10 cellular contexts compared by ENCODE assay signal in genomic region chr7:134905375-134905774, GRCh38.
A peak's percentile ranks its signal among the peaks of the same experiment; 100 is the strongest.
DNase-seq lines count a peak whose midpoint lies in the region; ATAC-seq lines count a peak whose summit lies in the region.
"Had no signal": no experiment of that assay in that cellular context is flagged by ENCODE, and none has a peak within 500 bp of the region (broad histone marks: within the 10 kb centered on the region; RNA-seq: fewer than 3 reads in every experiment).

No MANE protein-coding gene starts in this region.

- in situ Hi-C loops in HAP-1 (cut with MboI; ENCODE audit: low sequenced_read_pairs) = no loop called here

- H3K36me3 ChIP-seq in effector memory CD4-positive, alpha-beta T cell (ENCODE audit: control insufficient read depth, insufficient read depth, low read length) = no peaks in the 10 kb centered on the region
- no peaks in the 10 kb centered on the region for H3K36me3 ChIP-seq in HAP-1 (replicated peaks)

- ATAC-seq in HG03025 (IDR thresholded peaks at IDR 0.05; ENCODE audit: low FRiP score, unreplicated experiment) = no peak

- H3K9me3 ChIP-seq in effector memory CD4-positive, alpha-beta T cell (ENCODE audit: control insufficient read depth, low read length) = no peaks in the 10 kb centered on the region
- H3K9me3 ChIP-seq in HAP-1 = no peaks in the 10 kb centered on the region

- H3K4me3 ChIP-seq in effector memory CD4-positive, alpha-beta T cell (ENCODE audit: insufficient read depth, low read depth, low read length, poor library complexity, severe bottlenecking) = no peak overlapping the region
- no peak overlapping the region for H3K4me3 ChIP-seq in HAP-1

- DNase-seq in GM04504 (ENCODE audit: low read depth) = peak; percentile 80
- peak; percentile 69 for DNase-seq in brain pericyte (ENCODE audit: low read depth, low spot score)
- DNase-seq in iris pigment epithelial cell (ENCODE audit: low read depth) = peak; percentile 95
- peak; percentile 38 for DNase-seq in superior temporal gyrus (ENCODE audit: extremely low spot score)
- no peak for DNase-seq in effector memory CD4-positive, alpha-beta T cell
- DNase-seq in HAP-1 (ENCODE audit: low spot score in 2 of 2) = no peak
- no peak for DNase-seq in islet precursor cell
- DNase-seq: RPMI8226; stimulated activated naive CD4-positive, alpha-beta T cell had no signal

- no peaks in the 10 kb centered on the region for H3K27me3 ChIP-seq in effector memory CD4-positive, alpha-beta T cell (replicated peaks; ENCODE audit: control insufficient read depth, insufficient read depth, low read length, poor library complexity, severe bottlenecking)
- H3K27me3 ChIP-seq in HAP-1 (ENCODE audit: low read depth) = no peaks in the 10 kb centered on the region

- H3K4me1 ChIP-seq in effector memory CD4-positive, alpha-beta T cell (ENCODE audit: control insufficient read depth, insufficient read depth, low read length, poor library complexity, severe bottlenecking) = no peaks in the 10 kb centered on the region
- H3K4me1 ChIP-seq in HAP-1 = no peaks in the 10 kb centered on the region; the same call in 1 of the 2 replicates

- no peak overlapping the region for H3K27ac ChIP-seq in effector memory CD4-positive, alpha-beta T cell (ENCODE audit: insufficient read depth, low read length, poor library complexity, severe bottlenecking)

Comparison
In these comparisons a context has a peak if more than half of its experiments do, and no peak if none do; other contexts are left out.
1. DNase-seq: peak in GM04504 (single experiment), brain pericyte (single experiment), iris pigment epithelial cell (single experiment) and superior temporal gyrus (single experiment); none in effector memory CD4-positive, alpha-beta T cell (0 of 3), HAP-1 (0 of 2) and islet precursor cell (single experiment).